Comparison of ENCODE assay signal across 9 cellular contexts in the genomic region with DNA sequence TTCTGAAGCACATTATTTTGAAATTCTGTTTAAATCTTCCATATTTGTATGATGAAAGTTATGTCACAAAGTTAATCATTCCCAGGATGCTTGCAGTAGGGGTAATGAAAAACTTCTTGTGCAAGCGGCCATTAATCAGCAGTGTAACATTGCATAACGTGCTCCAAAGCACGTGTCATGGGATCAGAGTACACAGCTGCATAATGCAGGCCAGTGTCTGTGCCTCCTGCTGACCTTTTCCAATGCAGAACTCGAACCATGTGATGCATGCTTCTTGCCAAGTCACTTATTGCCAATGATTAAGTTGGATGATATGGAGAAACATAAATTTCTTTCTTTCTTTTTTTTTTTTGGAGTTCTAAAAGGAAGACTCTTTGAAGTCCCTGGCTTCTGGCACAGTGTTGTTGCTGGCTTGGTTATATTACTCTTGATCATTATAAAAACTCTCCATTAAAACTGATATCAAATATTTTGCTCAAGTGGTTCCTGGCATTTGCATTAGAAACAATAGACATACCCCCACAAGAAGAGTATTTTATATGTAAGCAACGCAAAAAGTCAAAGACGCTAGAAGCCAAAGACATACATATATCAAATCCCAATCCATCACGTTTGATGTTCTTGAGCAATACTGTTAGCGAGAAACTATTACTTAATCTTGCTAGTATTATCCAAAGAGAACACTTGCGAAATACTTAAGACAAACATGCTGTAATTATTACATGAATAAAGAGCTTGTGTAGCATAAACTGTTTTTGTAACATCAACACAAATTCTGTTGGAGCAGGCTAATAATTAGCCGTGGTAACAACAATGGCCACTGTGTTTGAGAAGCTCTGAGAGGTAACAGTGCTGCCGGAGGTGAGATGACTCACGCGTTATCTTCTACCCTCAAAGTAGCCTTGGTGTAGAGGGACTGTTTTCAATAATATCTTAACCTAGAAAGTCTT.
DNase-seq lines count a peak whose midpoint lies in the region; ATAC-seq and TF ChIP-seq lines count a peak whose summit lies in the region.
"Had no signal": no experiment of that assay in that cellular context is flagged by ENCODE, and none has a peak within 500 bp of the region (broad histone marks: within the 10 kb centered on the region; RNA-seq: fewer than 3 reads in every experiment).

No MANE protein-coding gene starts in this region.

- peaks cover 3% of the 10 kb centered on the region for H3K27me3 ChIP-seq in foreskin keratinocyte

- H3K36me3 Mint-ChIP-seq in progenitor cell of endocrine pancreas (ENCODE audit: insufficient read depth): peaks cover 9% of the 10 kb centered on the region
- peaks cover 27% of the 10 kb centered on the region for H3K36me3 Mint-ChIP-seq in stimulated activated effector memory CD8-positive, alpha-beta T cell treated with anti-CD3 and anti-CD28 coated beads, Interleukin-12 subunit alpha, Interleukin-12 subunit beta, amount 100 ng/mL, for 72 hours
- peaks cover 42% of the 10 kb centered on the region for H3K36me3 Mint-ChIP-seq in activated T-helper 2 cell treated with anti-CD3 and anti-CD28 coated beads, Interferon-gamma antibody, Interleukin-2, Interleukin-4, amounts not matched to agents 10 μg/mL and 5 μg/mL and 100 μg/mL, durations not matched to agents 14 hours and 24 hours and 36 hours (ENCODE audit: low read depth)

- TF ChIP-seq CTCF in foreskin keratinocyte (conservative IDR thresholded peaks at IDR 0.05) (no peak), progenitor cell of endocrine pancreas (IDR thresholded peaks at IDR 0.05; ENCODE audit: unreplicated experiment) (no peak)

- peak overlapping the region; percentile 94 for H3K27ac Mint-ChIP-seq in progenitor cell of endocrine pancreas
- H3K27ac Mint-ChIP-seq in stimulated activated effector memory CD8-positive, alpha-beta T cell treated with anti-CD3 and anti-CD28 coated beads, Interleukin-12 subunit alpha, Interleukin-12 subunit beta, amount 100 ng/mL, for 72 hours: no peak overlapping the region
- no peak overlapping the region for H3K27ac Mint-ChIP-seq in activated T-helper 2 cell treated with anti-CD3 and anti-CD28 coated beads, Interferon-gamma antibody, Interleukin-2, Interleukin-4, amounts not matched to agents 10 μg/mL and 5 μg/mL and 100 μg/mL, durations not matched to agents 14 hours and 24 hours and 36 hours

- peak overlapping the region; percentile 25 for H3K27ac ChIP-seq in foreskin keratinocyte
- H3K27ac ChIP-seq: KMS-11 had no signal

- peak overlapping the region; percentile 38 for H3K4me3 Mint-ChIP-seq in progenitor cell of endocrine pancreas (ENCODE audit: low read depth)
- no peak overlapping the region for H3K4me3 Mint-ChIP-seq in stimulated activated effector memory CD8-positive, alpha-beta T cell treated with anti-CD3 and anti-CD28 coated beads, Interleukin-12 subunit alpha, Interleukin-12 subunit beta, amount 100 ng/mL, for 72 hours
- no peak overlapping the region for H3K4me3 Mint-ChIP-seq in activated T-helper 2 cell treated with anti-CD3 and anti-CD28 coated beads, Interferon-gamma antibody, Interleukin-2, Interleukin-4, amounts not matched to agents 10 μg/mL and 5 μg/mL and 100 μg/mL, durations not matched to agents 14 hours and 24 hours and 36 hours (ENCODE audit: low read depth)

- H3K27me3 Mint-ChIP-seq in progenitor cell of endocrine pancreas: no peaks in the 10 kb centered on the region
- H3K27me3 Mint-ChIP-seq in activated T-helper 2 cell treated with anti-CD3 and anti-CD28 coated beads, Interferon-gamma antibody, Interleukin-2, Interleukin-4, amounts not matched to agents 10 μg/mL and 5 μg/mL and 100 μg/mL, durations not matched to agents 14 hours and 24 hours and 36 hours (ENCODE audit: low read depth): no peaks in the 10 kb centered on the region

- H3K4me1 ChIP-seq in foreskin keratinocyte: peaks cover 29% of the 10 kb centered on the region

- peaks cover 18% of the 10 kb centered on the region for H3K9me3 Mint-ChIP-seq in progenitor cell of endocrine pancreas (ENCODE audit: low read depth)
- peaks cover 19% of the 10 kb centered on the region for H3K9me3 Mint-ChIP-seq in stimulated activated effector memory CD8-positive, alpha-beta T cell treated with anti-CD3 and anti-CD28 coated beads, Interleukin-12 subunit alpha, Interleukin-12 subunit beta, amount 100 ng/mL, for 72 hours
- peaks cover 32% of the 10 kb centered on the region for H3K9me3 Mint-ChIP-seq in activated T-helper 2 cell treated with anti-CD3 and anti-CD28 coated beads, Interferon-gamma antibody, Interleukin-2, Interleukin-4, amounts not matched to agents 10 μg/mL and 5 μg/mL and 100 μg/mL, durations not matched to agents 14 hours and 24 hours and 36 hours

- DNase-seq in H4 (ENCODE audit: low spot score) (peak; percentile 87), RKO (ENCODE audit: low spot score) (peak; percentile 80), foreskin keratinocyte (peak; percentile 77 to 85), progenitor cell of endocrine pancreas (ENCODE audit: low spot score, unreplicated experiment) (no peak)
- no peak for DNase-seq in stimulated activated effector memory CD8-positive, alpha-beta T cell treated with anti-CD3 and anti-CD28 coated beads, Interleukin-12 subunit alpha, Interleukin-12 subunit beta, amount 100 ng/mL, for 72 hours (ENCODE audit: low spot score in 2 of 2)
- no peak for DNase-seq in activated T-helper 2 cell treated with anti-CD3 and anti-CD28 coated beads, Interferon-gamma antibody, Interleukin-2, Interleukin-4, amounts not matched to agents 10 μg/mL and 5 μg/mL and 100 μg/mL, durations not matched to agents 14 hours and 24 hours and 36 hours (ENCODE audit: low spot score)

- intact Hi-C loops in activated T-helper 2 cell treated with anti-CD3 and anti-CD28 coated beads, Interferon-gamma antibody, Interleukin-2, Interleukin-4, amounts not matched to agents 10 μg/mL and 5 μg/mL and 100 μg/mL, durations not matched to agents 14 hours and 24 hours and 36 hours (cut with micrococcal nuclease): loop anchor here (10.0 kb wide), 1 partner anchor 283 kb away; no protein-coding TSS in a partner anchor

- ATAC-seq in foreskin keratinocyte: peak; percentile 77
- ATAC-seq in stimulated activated effector memory CD8-positive, alpha-beta T cell treated with anti-CD3 and anti-CD28 coated beads, Interleukin-12 subunit alpha, Interleukin-12 subunit beta, amount 100 ng/mL, for 72 hours: no peak
- no peak for ATAC-seq in HG03159 (IDR thresholded peaks at IDR 0.05; ENCODE audit: unreplicated experiment)
- ATAC-seq in HG03378 (IDR thresholded peaks at IDR 0.05; ENCODE audit: unreplicated experiment): no peak

- peaks cover 33% of the 10 kb centered on the region for H3K4me1 Mint-ChIP-seq in progenitor cell of endocrine pancreas (ENCODE audit: low read depth)
- H3K4me1 Mint-ChIP-seq in stimulated activated effector memory CD8-positive, alpha-beta T cell treated with anti-CD3 and anti-CD28 coated beads, Interleukin-12 subunit alpha, Interleukin-12 subunit beta, amount 100 ng/mL, for 72 hours: peaks cover 73% of the 10 kb centered on the region
- H3K4me1 Mint-ChIP-seq in activated T-helper 2 cell treated with anti-CD3 and anti-CD28 coated beads, Interferon-gamma antibody, Interleukin-2, Interleukin-4, amounts not matched to agents 10 μg/mL and 5 μg/mL and 100 μg/mL, durations not matched to agents 14 hours and 24 hours and 36 hours (ENCODE audit: low read depth): peaks cover 60% of the 10 kb centered on the region

Comparison
In these comparisons a context has a peak if more than half of its experiments do, and no peak if none do; other contexts are left out.
1. DNase-seq: peak in H4 (single experiment), RKO (single experiment) and foreskin keratinocyte (2 of 2); none in progenitor cell of endocrine pancreas (single experiment), stimulated activated effector memory CD8-positive, alpha-beta T cell treated with anti-CD3 and anti-CD28 coated beads, Interleukin-12 subunit alpha, Interleukin-12 subunit beta, amount 100 ng/mL, for 72 hours (0 of 2) and activated T-helper 2 cell treated with anti-CD3 and anti-CD28 coated beads, Interferon-gamma antibody, Interleukin-2, Interleukin-4, amounts not matched to agents 10 μg/mL and 5 μg/mL and 100 μg/mL, durations not matched to agents 14 hours and 24 hours and 36 hours (single experiment).